In genomic region chr3:113216393-113216792, GRCh38 we compare ENCODE assay signal across 21 cellular contexts. TPM values are rescaled to one million over a fixed set of nuclear protein-coding genes. Genes with fewer than 3 reads are reported as not detected.
"Had no signal": no experiment of that assay in that cellular context is flagged by ENCODE, and none has a peak within 500 bp of the region (broad histone marks: within the 10 kb centered on the region; RNA-seq: fewer than 3 reads in every experiment).

No MANE protein-coding gene starts in this region.

- H3K27ac ChIP-seq: ascending aorta, gastrocnemius medialis, left ventricle myocardium inferior, SJSA1, tibial nerve, WERI-Rb-1 had no signal

- ATAC-seq: activated naive CD8-positive, alpha-beta T cell treated with anti-CD3 and anti-CD28 coated beads, Interleukin-2, amount 50 U/mL, for 24 hours; activated T-helper 17 cell treated with anti-CD3 and anti-CD28 coated beads, Interleukin-2, amount 50 U/mL, for 72 hours; gastrocnemius medialis; heart left ventricle; naive thymus-derived CD4-positive, alpha-beta T cell had no signal

- DNase-seq: activated CD4-positive, alpha-beta T cell treated with anti-CD3 and anti-CD28 coated beads for 1 hour; activated CD4-positive, alpha-beta T cell treated with anti-CD3 and anti-CD28 coated beads, Interleukin-2, amount 50 U/mL, for 4 hours; activated naive CD4-positive, alpha-beta T cell treated with Interleukin-2 at 50 U/mL for 16 hours; activated naive CD8-positive, alpha-beta T cell treated with anti-CD3 and anti-CD28 coated beads, Interleukin-2, amount 50 U/mL, for 24 hours; activated T-cell treated with anti-CD3 and anti-CD28 coated beads for 4 hours; effector memory CD4-positive, alpha-beta T cell; gastrocnemius medialis; heart left ventricle; kidney glomerular epithelial cell; left ventricle myocardium inferior; mammary epithelial cell; naive thymus-derived CD4-positive, alpha-beta T cell; stimulated activated CD4-positive, alpha-beta T cell treated with anti-CD3 and anti-CD28 coated beads, Interleukin-2, amount 100 ng/mL, for 24 hours; stimulated activated naive CD4-positive, alpha-beta T cell treated with Interleukin-2 at 50 U/mL for 16 hours; substantia nigra; WERI-Rb-1 had no signal

- H3K4me3 Mint-ChIP-seq: activated naive CD8-positive, alpha-beta T cell treated with anti-CD3 and anti-CD28 coated beads, Interleukin-2, amount 50 U/mL, for 24 hours; activated T-helper 17 cell treated with anti-CD3 and anti-CD28 coated beads, Interleukin-2, amount 50 U/mL, for 72 hours; naive thymus-derived CD4-positive, alpha-beta T cell had no signal

- H3K9me3 ChIP-seq: ascending aorta, gastrocnemius medialis, heart left ventricle, left ventricle myocardium inferior, SJSA1, tibial nerve had no signal

- H3K27ac Mint-ChIP-seq: activated naive CD8-positive, alpha-beta T cell treated with anti-CD3 and anti-CD28 coated beads, Interleukin-2, amount 50 U/mL, for 24 hours; activated T-helper 17 cell treated with anti-CD3 and anti-CD28 coated beads, Interleukin-2, amount 50 U/mL, for 72 hours; naive thymus-derived CD4-positive, alpha-beta T cell had no signal

- H3K27me3 ChIP-seq: ascending aorta, tibial nerve had no signal

- H3K36me3 ChIP-seq: gastrocnemius medialis, SJSA1, WERI-Rb-1 had no signal

- H3K9me3 Mint-ChIP-seq: activated naive CD8-positive, alpha-beta T cell treated with anti-CD3 and anti-CD28 coated beads, Interleukin-2, amount 50 U/mL, for 24 hours; activated T-helper 17 cell treated with anti-CD3 and anti-CD28 coated beads, Interleukin-2, amount 50 U/mL, for 72 hours; naive thymus-derived CD4-positive, alpha-beta T cell had no signal

- H3K4me3 ChIP-seq: ascending aorta, gastrocnemius medialis, heart left ventricle, left ventricle myocardium inferior, SJSA1, tibial nerve had no signal

RNA-seq across cellular contexts. Expression of gene BOC, which starts 5.0 kb away (rescaled TPM):
- total RNA-seq: mononuclear cell had no signal
- polyA plus RNA-seq: naive thymus-derived CD4-positive, alpha-beta T cell had no signal
